In the genomic region with DNA sequence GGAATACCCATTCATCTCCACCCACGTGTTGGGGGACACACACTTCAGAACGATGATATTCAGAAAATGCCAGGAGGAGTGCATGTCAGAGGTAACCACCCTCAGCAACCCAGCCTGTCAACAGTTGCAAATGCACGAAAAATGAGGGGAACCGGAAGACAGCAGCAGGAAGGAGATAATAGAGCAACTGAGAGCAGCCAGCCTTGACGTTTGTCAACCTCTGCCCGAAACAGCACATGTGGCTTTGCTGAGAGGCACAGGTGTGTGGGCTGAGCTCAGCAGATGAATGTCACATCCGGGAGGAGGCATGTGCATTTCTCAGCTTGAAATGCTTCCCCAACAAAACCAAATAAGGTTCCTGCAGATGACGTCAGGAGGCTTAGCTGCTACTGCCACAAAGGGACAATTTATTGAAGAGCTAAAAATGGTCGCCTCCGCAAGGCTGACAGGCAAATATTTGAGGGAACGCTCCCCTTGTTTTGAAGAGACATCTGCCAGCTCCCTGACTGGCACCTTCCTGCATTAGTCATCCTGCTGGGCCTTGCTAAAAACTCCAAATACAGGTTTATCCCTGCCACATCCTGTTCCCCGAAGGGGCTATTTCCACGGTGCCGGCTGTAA, we compare ENCODE assay signal across 9 cellular contexts.
DNase-seq lines count a peak whose midpoint lies in the region; ATAC-seq, FAIRE-seq and TF ChIP-seq lines count a peak whose summit lies in the region.
"Had no signal": no experiment of that assay in that cellular context is flagged by ENCODE, and none has a peak within 500 bp of the region (broad histone marks: within the 10 kb centered on the region; RNA-seq: fewer than 3 reads in every experiment).

No MANE protein-coding gene starts in this region.

- no peaks in the 10 kb centered on the region for H3K27me3 Mint-ChIP-seq in IgD-negative memory B cell

- H3K4me3 ChIP-seq in epithelial cell of esophagus (ENCODE audit: low read length), result no peak overlapping the region

- no peak overlapping the region for H3K27ac ChIP-seq in substantia nigra (ENCODE audit: low read depth, low read length, poor library complexity, severe bottlenecking)

- no peaks in the 10 kb centered on the region for H3K36me3 Mint-ChIP-seq in IgD-negative memory B cell

- DNase-seq in DMS53 treated with DMSO at 0.1 percent for 48 hours (lab: John Stamatoyannopoulos, UW; ENCODE audit: unreplicated experiment), result peak; percentile 88
- peak; percentile 51 for DNase-seq in activated CD4-positive, CD25-positive, alpha-beta regulatory T cell treated with anti-CD3 and anti-CD28 coated beads, Interleukin-2, amount 50 U/mL, for 72 hours
- peak; percentile 67 for DNase-seq in epithelial cell of esophagus (ENCODE audit: low read depth)
- DNase-seq in stimulated activated CD8-positive, alpha-beta memory T cell treated with anti-CD3 and anti-CD28 coated beads, Interleukin-2, amount 100 ng/mL, for 48 hours (ENCODE audit: low read depth in 2 of 2), result peak; percentile 35 to 60
- DNase-seq in substantia nigra (lab: John Stamatoyannopoulos, UW), result no peak
- DNase-seq in H54 (ENCODE audit: insufficient read length, low spot score), result no peak

- no peak for TF ChIP-seq POLR2A in H54 (IDR thresholded peaks at IDR 0.05; ENCODE audit: low read depth, low read length)

- peaks cover 6 to 19% (median 18%) of the 10 kb centered on the region in 3 donors for H3K4me1 Mint-ChIP-seq in IgD-negative memory B cell

- ATAC-seq in GM21381 (IDR thresholded peaks at IDR 0.05; ENCODE audit: unreplicated experiment), result peak; percentile 100
- ATAC-seq: HCT116 had no signal

- FAIRE-seq in H54 (lab: Jason Lieb, UNC), result no peak

- peak overlapping the region; percentile 22 to 95 (median 91) for H3K27ac Mint-ChIP-seq in IgD-negative memory B cell

- TF ChIP-seq CTCF in epithelial cell of esophagus (IDR thresholded peaks at IDR 0.05; ENCODE audit: insufficient read depth, low read depth, low read length, missing control alignments), result no peak

- H3K9me3 Mint-ChIP-seq in IgD-negative memory B cell, result peaks cover 0 to 8% (median 7%) of the 10 kb centered on the region in 3 donors

- H3K4me3 Mint-ChIP-seq in IgD-negative memory B cell, result peak overlapping the region; percentile 2 to 82 (median 31)

Comparison
In these comparisons a context has a peak if more than half of its experiments do, and no peak if none do; other contexts are left out.
1. DNase-seq: peak in DMS53 treated with DMSO at 0.1 percent for 48 hours (single experiment), activated CD4-positive, CD25-positive, alpha-beta regulatory T cell treated with anti-CD3 and anti-CD28 coated beads, Interleukin-2, amount 50 U/mL, for 72 hours (single experiment), epithelial cell of esophagus (single experiment) and stimulated activated CD8-positive, alpha-beta memory T cell treated with anti-CD3 and anti-CD28 coated beads, Interleukin-2, amount 100 ng/mL, for 48 hours (2 of 2); none in substantia nigra (0 of 49) and H54 (single experiment).